8 cellular contexts compared by ENCODE assay signal in the genomic region with DNA sequence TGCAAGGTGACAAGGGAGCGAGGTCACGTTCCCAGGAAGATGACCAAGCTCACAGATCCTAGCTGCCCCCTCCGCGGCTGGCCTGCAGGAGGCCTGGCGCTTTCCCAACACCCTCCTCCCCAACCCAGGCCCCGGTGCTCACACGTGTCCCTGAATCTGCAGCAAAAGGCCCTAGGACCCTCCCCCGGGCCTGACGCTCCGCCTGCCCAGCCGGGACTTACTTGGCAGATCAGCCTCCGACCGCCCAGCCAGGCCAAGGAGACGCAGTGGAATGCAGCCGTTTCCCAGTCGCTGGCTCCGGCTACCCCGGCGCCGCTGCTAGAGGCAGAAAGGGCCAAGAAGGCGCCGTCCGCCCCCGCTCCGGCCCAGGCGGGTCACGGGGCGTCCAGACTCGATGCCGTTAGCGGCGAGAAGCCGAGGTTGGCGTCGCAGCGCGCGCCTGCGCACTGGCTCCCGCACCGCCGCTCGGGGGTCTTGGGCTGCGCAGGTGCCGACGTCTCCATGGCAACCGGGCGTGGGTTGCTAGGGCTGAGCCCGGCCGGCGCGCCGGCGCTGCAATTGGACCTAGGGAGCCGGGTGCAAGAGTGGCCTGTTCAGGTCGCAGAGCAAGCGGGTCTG. TPM values are rescaled to one million over a fixed set of nuclear protein-coding genes. Genes with fewer than 3 reads are reported as not detected.
A peak's percentile ranks its signal among the peaks of the same experiment; 100 is the strongest.
DNase-seq lines count a peak whose midpoint lies in the region; ATAC-seq and TF ChIP-seq lines count a peak whose summit lies in the region.

TSS of gene PNMA8A (minus strand) at position 448 of the 618 bp plus-strand sequence. CDS start 528 bp downstream, outside the sequence.

- CTCF ChIA-PET in A673 (lab: Charles Lee) = no interaction called here

- DNase-seq in A673 (ENCODE audit: low spot score) (peak; percentile 66), LHCN-M2 (ENCODE audit: low read depth) (peak; percentile 82), amniotic epithelial cell (ENCODE audit: low read depth) (peak; percentile 69), right cardiac atrium (peak; percentile 91 to 96 (median 96)), renal cortical epithelial cell (ENCODE audit: low read depth) (peak; percentile 41), H4 (ENCODE audit: low spot score) (no peak)
- DNase-seq in activated CD8-positive, alpha-beta memory T cell treated with anti-CD3 and anti-CD28 coated beads for 24 hours = no peak

- H3K4me3 ChIP-seq in A673 (ENCODE audit: low read depth, low read length, poor library complexity, severe bottlenecking) = peak within 1 kb of the TSS; percentile 59
- peak within 1 kb of the TSS; percentile 24 for H3K4me3 ChIP-seq in right cardiac atrium (ENCODE audit: low read length)

- no peaks in the 10 kb centered on the region for H3K36me3 ChIP-seq in A673 (ENCODE audit: insufficient read depth, low read length, poor library complexity, severe bottlenecking)

- 3% methylated on average over 57 of the region's 57 CpGs for WGBS in right cardiac atrium

- no TSS peak for BruUV-seq in A673 (replicated peaks; lab: Mats Ljungman, UMichigan)

- TF ChIP-seq CTCF in A673 (conservative IDR thresholded peaks at IDR 0.05; ENCODE audit: low read depth, low read length) = no peak

- H3K27ac ChIP-seq in A673 (ENCODE audit: low read depth, low read length, poor library complexity, severe bottlenecking) (peak within 1 kb of the TSS; percentile 22), right cardiac atrium (ENCODE audit: low read length) (peak within 1 kb of the TSS; percentile 34)

- no peaks in the 10 kb centered on the region for H3K9me3 ChIP-seq in A673 (ENCODE audit: low read depth, low read length, poor library complexity, severe bottlenecking)
- H3K9me3 ChIP-seq in right cardiac atrium (ENCODE audit: control insufficient read depth, low read length) = no peaks in the 10 kb centered on the region

- intact Hi-C loops in A673 (cut with micrococcal nuclease; ENCODE audit: unreplicated experiment) = no loop called here
- intact Hi-C loops in right cardiac atrium (cut with DNase I) = no loop called here

- ATAC-seq in right cardiac atrium = peak; percentile 93 to 94
- no peak for ATAC-seq in GM21447 (IDR thresholded peaks at IDR 0.05; ENCODE audit: unreplicated experiment)

- no peaks in the 10 kb centered on the region for H3K27me3 ChIP-seq in A673 (replicated peaks; ENCODE audit: insufficient read depth, low read depth, low read length, poor library complexity)
- no peaks in the 10 kb centered on the region for H3K27me3 ChIP-seq in right cardiac atrium (ENCODE audit: control insufficient read depth, insufficient read depth)

- POLR2A ChIA-PET in A673 (lab: Charles Lee; ENCODE audit: low non-redundant PET) = no interaction called here

- H3K4me1 ChIP-seq in A673 (ENCODE audit: insufficient read depth, low read length, poor library complexity, severe bottlenecking) (peaks cover 13% of the 10 kb centered on the region), right cardiac atrium (ENCODE audit: control insufficient read depth, insufficient read depth, low read length) (no peaks in the 10 kb centered on the region)

RNA-seq across cellular contexts. Expression of gene PNMA8A, which starts in this region (rescaled TPM):
- total RNA-seq in A673 (2021) (12.8 and 15.9 TPM in 2 replicates), LHCN-M2 (2014; rRNA removed) (74.8 and 80.1 TPM in 2 replicates), right cardiac atrium (10 to 100 TPM; 15.7 to 29.8 (median 26.4) TPM), renal cortical epithelial cell (1.2 and 15.4 TPM in 2 replicates)
- 23.7 TPM for polyA plus RNA-seq in LHCN-M2 (2012)
- 10.7 TPM for polyA plus RNA-seq in right cardiac atrium
- total RNA-seq in H4 (2014; rRNA removed; shearing (Covaris generic)) = not detected in 2 replicates

Comparison
In these comparisons a context has a peak if more than half of its experiments do, and no peak if none do; other contexts are left out.
1. DNase-seq: peak in A673 (single experiment), LHCN-M2 (single experiment), amniotic epithelial cell (single experiment), right cardiac atrium (3 of 3) and renal cortical epithelial cell (single experiment); none in activated CD8-positive, alpha-beta memory T cell treated with anti-CD3 and anti-CD28 coated beads for 24 hours (single experiment) and H4 (single experiment).